In the genomic region with DNA sequence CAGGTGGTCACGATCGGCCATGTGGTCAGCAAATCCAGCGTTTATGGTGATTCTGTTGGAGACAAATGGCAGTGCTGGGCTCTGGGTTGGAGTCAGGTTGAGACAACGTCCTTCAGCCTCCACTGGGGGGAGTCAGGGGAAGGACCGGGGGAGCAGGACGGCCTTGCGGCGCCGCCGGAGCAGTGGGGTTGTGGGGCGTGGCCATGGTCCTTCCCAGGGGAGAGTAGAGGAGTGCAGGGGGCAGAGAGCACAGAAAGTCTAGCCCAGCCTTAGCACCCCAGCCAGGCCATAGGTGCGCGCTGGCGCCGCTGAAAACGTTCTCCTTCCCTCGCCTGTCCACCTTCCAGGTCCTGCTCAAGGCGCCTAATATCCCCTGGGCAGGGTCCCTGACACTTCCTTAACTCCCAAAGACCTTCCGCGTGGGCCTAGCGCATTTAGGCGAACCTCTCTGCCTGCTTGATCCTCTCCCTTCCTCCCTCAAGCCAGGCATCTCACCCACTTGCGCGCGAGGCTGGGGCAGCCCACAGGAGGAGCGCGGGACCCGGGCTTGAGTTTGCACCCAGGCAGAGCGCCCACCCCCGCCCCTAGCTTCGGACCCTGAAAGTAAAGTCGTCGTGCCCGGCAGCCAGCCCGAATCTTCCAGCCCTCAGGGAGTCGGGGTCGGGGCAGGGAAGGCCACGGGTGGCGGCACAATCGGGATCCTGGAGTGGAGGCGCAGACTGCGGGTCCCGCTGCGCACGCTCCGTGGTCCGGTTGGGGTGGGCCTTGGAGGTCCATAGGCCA, we compare ENCODE assay signal across 9 cellular contexts. TPM values are rescaled to one million over a fixed set of nuclear protein-coding genes. Genes with fewer than 3 reads are reported as not detected.
DNase-seq lines count a peak whose midpoint lies in the region; ATAC-seq and TF ChIP-seq lines count a peak whose summit lies in the region.
"Had no signal": no experiment of that assay in that cellular context is flagged by ENCODE, and none has a peak within 500 bp of the region (broad histone marks: within the 10 kb centered on the region; RNA-seq: fewer than 3 reads in every experiment).

No MANE protein-coding gene starts in this region.

- H3K4me1 ChIP-seq in DOHH2 (ENCODE audit: control insufficient read depth, low read length): no peaks in the 10 kb centered on the region

- H3K9me3 ChIP-seq in DOHH2 (ENCODE audit: control insufficient read depth, insufficient read depth, low read length): peaks cover 4% of the 10 kb centered on the region; the same call in 1 of the 2 replicates
- H3K9me3 ChIP-seq: SJSA1 had no signal

- no peaks in the 10 kb centered on the region for H3K79me2 ChIP-seq in DOHH2 (ENCODE audit: control insufficient read depth, low read length)

- H3K36me3 Mint-ChIP-seq in chondrocyte (ENCODE audit: low read depth): no peaks in the 10 kb centered on the region
- no peaks in the 10 kb centered on the region for H3K36me3 Mint-ChIP-seq in mesothelial cell of epicardium

- H3K27ac ChIP-seq in DOHH2 (ENCODE audit: low read depth, low read length): no peak overlapping the region
- H3K27ac ChIP-seq: SJSA1 had no signal

- H3K27me3 Mint-ChIP-seq in chondrocyte (ENCODE audit: low read depth) (peaks cover 33% of the 10 kb centered on the region), mesothelial cell of epicardium (ENCODE audit: low read depth) (peaks cover 70% of the 10 kb centered on the region)

- no peaks in the 10 kb centered on the region for H3K9me2 ChIP-seq in DOHH2 (replicated peaks; ENCODE audit: control insufficient read depth, low read length)

- H3K36me3 ChIP-seq in DOHH2 (ENCODE audit: control insufficient read depth, low read length): no peaks in the 10 kb centered on the region
- H3K36me3 ChIP-seq: SJSA1 had no signal

- no peaks in the 10 kb centered on the region for H4K20me1 ChIP-seq in DOHH2 (ENCODE audit: control insufficient read depth, insufficient read depth, low read depth, low read length)

- H3K4me3 Mint-ChIP-seq in chondrocyte (ENCODE audit: unreplicated experiment): no peak overlapping the region
- peak overlapping the region; percentile 58 for H3K4me3 Mint-ChIP-seq in mesothelial cell of epicardium

- ATAC-seq in HG02759 (IDR thresholded peaks at IDR 0.05; ENCODE audit: unreplicated experiment) (no peak), HG02798 (IDR thresholded peaks at IDR 0.05; ENCODE audit: poor library complexity, unreplicated experiment) (no peak)

- peak; percentile 73 for DNase-seq in chondrocyte (ENCODE audit: low spot score)
- DNase-seq in mesothelial cell of epicardium (ENCODE audit: low spot score in 2 of 2, unreplicated experiment in 2 of 2): peak in 1 of 2 experiments; percentile 45
- no peak for DNase-seq in cortex of kidney (lab: John Stamatoyannopoulos, UW)
- DNase-seq in epidermal melanocyte (ENCODE audit: insufficient read length, low spot score): no peak

- no peak overlapping the region for H3K4me2 ChIP-seq in DOHH2 (ENCODE audit: low read length)

- H3F3A ChIP-seq in DOHH2 (ENCODE audit: control insufficient read depth, insufficient read depth): no peaks in the 10 kb centered on the region

- TF ChIP-seq CTCF in DOHH2 (IDR thresholded peaks at IDR 0.05; ENCODE audit: low read depth, low read length, poor library complexity, severe bottlenecking): peak; percentile 9
- TF ChIP-seq CTCF in LNCAP (IDR thresholded peaks at IDR 0.05): peak; percentile 23; the same call in 1 of the 2 replicates
- peak; percentile 56 for TF ChIP-seq CTCF in chondrocyte (IDR thresholded peaks at IDR 0.05)
- no peak for TF ChIP-seq CTCF in mesothelial cell of epicardium (IDR thresholded peaks at IDR 0.05; ENCODE audit: unreplicated experiment)

- H3K4me1 Mint-ChIP-seq in chondrocyte (ENCODE audit: low read depth) (peaks cover 8% of the 10 kb centered on the region), mesothelial cell of epicardium (peaks cover 22% of the 10 kb centered on the region)

- H3K27me3 ChIP-seq in DOHH2 (ENCODE audit: control insufficient read depth, low read length): no peaks in the 10 kb centered on the region

- H3K9me3 Mint-ChIP-seq in chondrocyte (ENCODE audit: low read depth): no peaks in the 10 kb centered on the region
- no peaks in the 10 kb centered on the region for H3K9me3 Mint-ChIP-seq in mesothelial cell of epicardium

- no peak overlapping the region for H3K4me3 ChIP-seq in DOHH2 (ENCODE audit: low read length)
- H3K4me3 ChIP-seq: SJSA1 had no signal

- H3K27ac Mint-ChIP-seq in chondrocyte (ENCODE audit: unreplicated experiment) (no peak overlapping the region), mesothelial cell of epicardium (no peak overlapping the region)

RNA-seq across cellular contexts. Expression of gene KIF26A, which starts 3.1 kb away (rescaled TPM):
- total RNA-seq in chondrocyte (0.28 to 0.60 TPM (median 0.60 TPM) in 3 replicates), mesothelial cell of epicardium (18.4 to 20.0 TPM (median 19.4 TPM) in 3 replicates)

RNA-seq across cellular contexts. Expression of gene ASPG, which starts 49.8 kb away (rescaled TPM):
- total RNA-seq in chondrocyte: not detected in 3 replicates
- total RNA-seq in mesothelial cell of epicardium: 3.3 to 4.0 TPM (median 3.6 TPM) in 3 replicates
- total RNA-seq: SJSA1 had no signal

Comparison
In these comparisons a context has a peak if more than half of its experiments do, and no peak if none do; other contexts are left out.
1. RNA of gene KIF26A, which starts 3.1 kb away (total RNA-seq): 18.4 to 20.0 TPM in mesothelial cell of epicardium; 0.28 to 0.60 TPM in chondrocyte; every median in the first group is over 10 times any median in the second.